In the genomic region with DNA sequence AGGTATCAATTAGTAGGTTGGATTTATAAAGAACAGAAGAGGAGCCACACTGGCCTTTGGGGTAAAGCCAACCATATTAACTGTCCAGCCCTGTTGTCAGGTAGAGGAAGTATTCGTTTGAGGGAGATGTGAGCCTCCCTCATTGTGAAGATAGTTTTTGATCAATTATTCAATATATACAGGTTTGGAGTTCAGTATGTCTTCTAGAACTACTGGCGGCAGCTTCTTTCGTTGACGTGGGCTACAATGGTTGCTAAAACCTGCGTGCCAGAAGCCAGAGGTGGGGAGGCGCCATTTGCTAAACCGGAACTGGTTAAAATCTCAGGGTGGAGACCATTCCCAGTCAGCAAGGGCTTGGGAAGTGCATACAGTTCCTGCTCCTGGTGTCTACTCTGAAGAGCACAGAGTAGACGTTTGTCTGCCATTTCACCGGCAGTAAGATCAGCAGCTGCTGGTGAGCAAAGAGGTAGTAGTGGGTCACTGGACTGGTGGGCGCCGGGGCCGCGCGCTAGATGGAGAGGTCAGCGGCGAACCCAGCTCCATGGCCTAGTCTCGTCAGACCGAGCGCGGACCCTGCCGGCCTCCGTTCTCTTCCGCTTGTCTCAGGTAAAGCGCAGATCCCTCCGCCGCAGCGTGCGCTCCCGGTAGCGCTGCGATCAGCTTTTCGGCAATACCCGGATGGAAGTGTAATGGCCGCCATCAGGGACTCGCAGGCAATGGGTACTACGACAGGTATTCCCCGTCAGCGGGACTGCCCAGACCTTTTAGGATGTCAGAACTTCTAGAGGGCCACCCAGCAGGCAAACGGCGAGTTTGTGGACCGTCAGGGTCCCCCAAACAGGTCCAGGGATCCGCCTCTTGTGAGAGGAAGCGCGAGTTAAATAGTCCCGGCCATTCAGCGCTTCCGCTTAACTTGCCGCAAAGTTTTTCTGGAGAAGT, we compare ENCODE assay signal across 8 cellular contexts. TPM values are rescaled to one million over a fixed set of nuclear protein-coding genes. Genes with fewer than 3 reads are reported as not detected.
A peak's percentile ranks its signal among the peaks of the same experiment; 100 is the strongest.
DNase-seq lines count a peak whose midpoint lies in the region; ATAC-seq and TF ChIP-seq lines count a peak whose summit lies in the region.

A gene with protein sequence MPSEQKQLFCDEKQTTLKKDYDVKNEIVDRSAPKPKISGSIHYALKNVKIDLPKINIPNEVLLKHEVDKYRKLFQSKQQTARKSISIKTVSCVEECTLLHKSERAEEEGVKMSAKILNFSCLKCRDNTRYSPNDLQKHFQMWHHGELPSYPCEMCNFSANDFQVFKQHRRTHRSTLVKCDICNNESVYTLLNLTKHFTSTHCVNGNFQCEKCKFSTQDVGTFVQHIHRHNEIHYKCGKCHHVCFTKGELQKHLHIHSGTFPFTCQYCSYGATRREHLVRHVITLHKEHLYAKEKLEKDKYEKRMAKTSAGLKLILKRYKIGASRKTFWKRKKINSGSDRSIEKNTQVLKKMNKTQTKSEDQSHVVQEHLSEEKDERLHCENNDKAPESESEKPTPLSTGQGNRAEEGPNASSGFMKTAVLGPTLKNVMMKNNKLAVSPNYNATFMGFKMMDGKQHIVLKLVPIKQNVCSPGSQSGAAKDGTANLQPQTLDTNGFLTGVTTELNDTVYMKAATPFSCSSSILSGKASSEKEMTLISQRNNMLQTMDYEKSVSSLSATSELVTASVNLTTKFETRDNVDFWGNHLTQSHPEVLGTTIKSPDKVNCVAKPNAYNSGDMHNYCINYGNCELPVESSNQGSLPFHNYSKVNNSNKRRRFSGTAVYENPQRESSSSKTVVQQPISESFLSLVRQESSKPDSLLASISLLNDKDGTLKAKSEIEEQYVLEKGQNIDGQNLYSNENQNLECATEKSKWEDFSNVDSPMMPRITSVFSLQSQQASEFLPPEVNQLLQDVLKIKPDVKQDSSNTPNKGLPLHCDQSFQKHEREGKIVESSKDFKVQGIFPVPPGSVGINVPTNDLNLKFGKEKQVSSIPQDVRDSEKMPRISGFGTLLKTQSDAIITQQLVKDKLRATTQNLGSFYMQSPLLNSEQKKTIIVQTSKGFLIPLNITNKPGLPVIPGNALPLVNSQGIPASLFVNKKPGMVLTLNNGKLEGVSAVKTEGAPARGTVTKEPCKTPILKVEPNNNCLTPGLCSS (N-terminal part only) (plus strand): TSS at position 911 of the 939 bp plus-strand sequence. CDS start 26,026 bp downstream, outside the sequence.

- TF ChIP-seq CTCF in chondrocyte (IDR thresholded peaks at IDR 0.05) = no peak

- peaks cover 2% of the 10 kb centered on the region for H3K27me3 Mint-ChIP-seq in chondrocyte (ENCODE audit: low read depth)

- peak within 1 kb of the TSS; percentile 99 for H3K27ac Mint-ChIP-seq in chondrocyte (ENCODE audit: unreplicated experiment)

- H3K4me3 Mint-ChIP-seq in chondrocyte (ENCODE audit: unreplicated experiment) = peak within 1 kb of the TSS; percentile 92

- H3K36me3 Mint-ChIP-seq in chondrocyte (ENCODE audit: low read depth) = peaks cover 10% of the 10 kb centered on the region

- H3K9me3 Mint-ChIP-seq in chondrocyte (ENCODE audit: low read depth) = peaks cover 3% of the 10 kb centered on the region

- ATAC-seq in GM19035 (IDR thresholded peaks at IDR 0.05; ENCODE audit: unreplicated experiment) = peak; percentile 80
- peak; percentile 79 for ATAC-seq in HG03342 (IDR thresholded peaks at IDR 0.05; ENCODE audit: unreplicated experiment)

- H3K4me1 Mint-ChIP-seq in chondrocyte (ENCODE audit: low read depth) = peaks cover 33% of the 10 kb centered on the region

- DNase-seq in AG20443 (ENCODE audit: low spot score) (peak; percentile 93), NCI-H446 (lab: John Stamatoyannopoulos, UW) (peak; percentile 67 to 87), chondrocyte (ENCODE audit: low spot score) (peak; percentile 96), kidney glomerular epithelial cell (lab: John Stamatoyannopoulos, UW) (peak; percentile 90)
- DNase-seq in activated CD4-positive, alpha-beta T cell treated with anti-CD3 and anti-CD28 coated beads for 24 hours (ENCODE audit: low read depth in 2 of 2) = peak; percentile 74 to 80
- DNase-seq in stimulated activated CD4-positive, alpha-beta T cell treated with anti-CD3 and anti-CD28 coated beads, Interleukin-15, amount 100 ng/mL, for 48 hours (ENCODE audit: low read depth in 2 of 2) = peak; percentile 82 to 83

RNA-seq across cellular contexts. Expression of the gene that starts here (rescaled TPM):
- 10.6 to 20.2 TPM (median 10.9 TPM) in 3 replicates for total RNA-seq in chondrocyte

Comparison
In these comparisons a context has a peak if more than half of its experiments do, and no peak if none do; other contexts are left out.
1. Peak in every context shown above with its lines: DNase-seq and ATAC-seq.